In the genomic region with DNA sequence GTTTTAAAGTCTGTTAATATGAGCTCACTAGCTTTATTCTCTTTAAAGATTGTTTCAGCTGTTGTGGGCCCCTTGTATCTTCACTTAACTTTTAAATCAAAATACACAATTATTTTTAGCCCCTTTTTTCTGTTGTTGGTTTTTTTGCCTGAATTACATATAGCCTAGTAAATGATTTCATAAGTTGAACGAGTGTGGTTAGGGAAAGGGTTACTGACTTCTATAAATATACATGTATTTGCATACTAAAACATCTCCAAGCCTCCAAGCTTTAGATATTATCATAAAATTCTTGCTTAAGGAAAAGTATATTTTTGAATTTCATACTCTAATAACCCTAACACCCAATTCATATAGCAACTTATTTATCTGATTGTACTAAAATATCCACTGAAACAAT, we compare ENCODE assay signal across 2 cellular contexts.
TF ChIP-seq lines count a peak whose summit lies in the region.

No MANE protein-coding gene starts in this region.

TF ChIP-seq in GM23338, 12 proteins besides CTCF, POLR2A, EP300 and RAD21 (continued from another document):
- TF ChIP-seq, protein P1, sequence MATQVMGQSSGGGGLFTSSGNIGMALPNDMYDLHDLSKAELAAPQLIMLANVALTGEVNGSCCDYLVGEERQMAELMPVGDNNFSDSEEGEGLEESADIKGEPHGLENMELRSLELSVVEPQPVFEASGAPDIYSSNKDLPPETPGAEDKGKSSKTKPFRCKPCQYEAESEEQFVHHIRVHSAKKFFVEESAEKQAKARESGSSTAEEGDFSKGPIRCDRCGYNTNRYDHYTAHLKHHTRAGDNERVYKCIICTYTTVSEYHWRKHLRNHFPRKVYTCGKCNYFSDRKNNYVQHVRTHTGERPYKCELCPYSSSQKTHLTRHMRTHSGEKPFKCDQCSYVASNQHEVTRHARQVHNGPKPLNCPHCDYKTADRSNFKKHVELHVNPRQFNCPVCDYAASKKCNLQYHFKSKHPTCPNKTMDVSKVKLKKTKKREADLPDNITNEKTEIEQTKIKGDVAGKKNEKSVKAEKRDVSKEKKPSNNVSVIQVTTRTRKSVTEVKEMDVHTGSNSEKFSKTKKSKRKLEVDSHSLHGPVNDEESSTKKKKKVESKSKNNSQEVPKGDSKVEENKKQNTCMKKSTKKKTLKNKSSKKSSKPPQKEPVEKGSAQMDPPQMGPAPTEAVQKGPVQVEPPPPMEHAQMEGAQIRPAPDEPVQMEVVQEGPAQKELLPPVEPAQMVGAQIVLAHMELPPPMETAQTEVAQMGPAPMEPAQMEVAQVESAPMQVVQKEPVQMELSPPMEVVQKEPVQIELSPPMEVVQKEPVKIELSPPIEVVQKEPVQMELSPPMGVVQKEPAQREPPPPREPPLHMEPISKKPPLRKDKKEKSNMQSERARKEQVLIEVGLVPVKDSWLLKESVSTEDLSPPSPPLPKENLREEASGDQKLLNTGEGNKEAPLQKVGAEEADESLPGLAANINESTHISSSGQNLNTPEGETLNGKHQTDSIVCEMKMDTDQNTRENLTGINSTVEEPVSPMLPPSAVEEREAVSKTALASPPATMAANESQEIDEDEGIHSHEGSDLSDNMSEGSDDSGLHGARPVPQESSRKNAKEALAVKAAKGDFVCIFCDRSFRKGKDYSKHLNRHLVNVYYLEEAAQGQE (IDR thresholded peaks at IDR 0.05; ENCODE audit: unreplicated experiment), result no peak
- TF ChIP-seq NANOG (IDR thresholded peaks at IDR 0.05; ENCODE audit: borderline replicate concordance) (no peak), ZNF462 (CRISPR knock-in tag; IDR thresholded peaks at IDR 0.05) (no peak), JUNB (IDR thresholded peaks at IDR 0.05; ENCODE audit: unreplicated experiment) (no peak)

TF ChIP-seq in WTC11, 78 proteins besides CTCF, POLR2A, EP300 and RAD21 (continued from another document):
- TF ChIP-seq, protein P2, sequence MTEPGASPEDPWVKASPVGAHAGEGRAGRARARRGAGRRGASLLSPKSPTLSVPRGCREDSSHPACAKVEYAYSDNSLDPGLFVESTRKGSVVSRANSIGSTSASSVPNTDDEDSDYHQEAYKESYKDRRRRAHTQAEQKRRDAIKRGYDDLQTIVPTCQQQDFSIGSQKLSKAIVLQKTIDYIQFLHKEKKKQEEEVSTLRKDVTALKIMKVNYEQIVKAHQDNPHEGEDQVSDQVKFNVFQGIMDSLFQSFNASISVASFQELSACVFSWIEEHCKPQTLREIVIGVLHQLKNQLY (CRISPR knock-in tag; IDR thresholded peaks at IDR 0.05), result no peak
- TF ChIP-seq, protein P3, sequence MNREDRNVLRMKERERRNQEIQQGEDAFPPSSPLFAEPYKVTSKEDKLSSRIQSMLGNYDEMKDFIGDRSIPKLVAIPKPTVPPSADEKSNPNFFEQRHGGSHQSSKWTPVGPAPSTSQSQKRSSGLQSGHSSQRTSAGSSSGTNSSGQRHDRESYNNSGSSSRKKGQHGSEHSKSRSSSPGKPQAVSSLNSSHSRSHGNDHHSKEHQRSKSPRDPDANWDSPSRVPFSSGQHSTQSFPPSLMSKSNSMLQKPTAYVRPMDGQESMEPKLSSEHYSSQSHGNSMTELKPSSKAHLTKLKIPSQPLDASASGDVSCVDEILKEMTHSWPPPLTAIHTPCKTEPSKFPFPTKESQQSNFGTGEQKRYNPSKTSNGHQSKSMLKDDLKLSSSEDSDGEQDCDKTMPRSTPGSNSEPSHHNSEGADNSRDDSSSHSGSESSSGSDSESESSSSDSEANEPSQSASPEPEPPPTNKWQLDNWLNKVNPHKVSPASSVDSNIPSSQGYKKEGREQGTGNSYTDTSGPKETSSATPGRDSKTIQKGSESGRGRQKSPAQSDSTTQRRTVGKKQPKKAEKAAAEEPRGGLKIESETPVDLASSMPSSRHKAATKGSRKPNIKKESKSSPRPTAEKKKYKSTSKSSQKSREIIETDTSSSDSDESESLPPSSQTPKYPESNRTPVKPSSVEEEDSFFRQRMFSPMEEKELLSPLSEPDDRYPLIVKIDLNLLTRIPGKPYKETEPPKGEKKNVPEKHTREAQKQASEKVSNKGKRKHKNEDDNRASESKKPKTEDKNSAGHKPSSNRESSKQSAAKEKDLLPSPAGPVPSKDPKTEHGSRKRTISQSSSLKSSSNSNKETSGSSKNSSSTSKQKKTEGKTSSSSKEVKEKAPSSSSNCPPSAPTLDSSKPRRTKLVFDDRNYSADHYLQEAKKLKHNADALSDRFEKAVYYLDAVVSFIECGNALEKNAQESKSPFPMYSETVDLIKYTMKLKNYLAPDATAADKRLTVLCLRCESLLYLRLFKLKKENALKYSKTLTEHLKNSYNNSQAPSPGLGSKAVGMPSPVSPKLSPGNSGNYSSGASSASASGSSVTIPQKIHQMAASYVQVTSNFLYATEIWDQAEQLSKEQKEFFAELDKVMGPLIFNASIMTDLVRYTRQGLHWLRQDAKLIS (CRISPR knock-in tag; IDR thresholded peaks at IDR 0.05; ENCODE audit: borderline replicate concordance), result no peak
- TF ChIP-seq NR3C1 (CRISPR knock-in tag; conservative IDR thresholded peaks at IDR 0.05; ENCODE audit: low read depth), result no peak
- TF ChIP-seq ZMAT4 (CRISPR knock-in tag; IDR thresholded peaks at IDR 0.05), result no peak
- TF ChIP-seq, protein P4, sequence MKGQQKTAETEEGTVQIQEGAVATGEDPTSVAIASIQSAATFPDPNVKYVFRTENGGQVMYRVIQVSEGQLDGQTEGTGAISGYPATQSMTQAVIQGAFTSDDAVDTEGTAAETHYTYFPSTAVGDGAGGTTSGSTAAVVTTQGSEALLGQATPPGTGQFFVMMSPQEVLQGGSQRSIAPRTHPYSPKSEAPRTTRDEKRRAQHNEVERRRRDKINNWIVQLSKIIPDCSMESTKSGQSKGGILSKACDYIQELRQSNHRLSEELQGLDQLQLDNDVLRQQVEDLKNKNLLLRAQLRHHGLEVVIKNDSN (CRISPR knock-in tag; IDR thresholded peaks at IDR 0.05), result no peak
- TF ChIP-seq, protein P5, sequence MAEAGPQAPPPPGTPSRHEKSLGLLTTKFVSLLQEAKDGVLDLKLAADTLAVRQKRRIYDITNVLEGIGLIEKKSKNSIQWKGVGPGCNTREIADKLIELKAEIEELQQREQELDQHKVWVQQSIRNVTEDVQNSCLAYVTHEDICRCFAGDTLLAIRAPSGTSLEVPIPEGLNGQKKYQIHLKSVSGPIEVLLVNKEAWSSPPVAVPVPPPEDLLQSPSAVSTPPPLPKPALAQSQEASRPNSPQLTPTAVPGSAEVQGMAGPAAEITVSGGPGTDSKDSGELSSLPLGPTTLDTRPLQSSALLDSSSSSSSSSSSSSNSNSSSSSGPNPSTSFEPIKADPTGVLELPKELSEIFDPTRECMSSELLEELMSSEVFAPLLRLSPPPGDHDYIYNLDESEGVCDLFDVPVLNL (CRISPR knock-in tag; IDR thresholded peaks at IDR 0.05; ENCODE audit: borderline replicate concordance, low read depth), result no peak
- TF ChIP-seq, protein P6, sequence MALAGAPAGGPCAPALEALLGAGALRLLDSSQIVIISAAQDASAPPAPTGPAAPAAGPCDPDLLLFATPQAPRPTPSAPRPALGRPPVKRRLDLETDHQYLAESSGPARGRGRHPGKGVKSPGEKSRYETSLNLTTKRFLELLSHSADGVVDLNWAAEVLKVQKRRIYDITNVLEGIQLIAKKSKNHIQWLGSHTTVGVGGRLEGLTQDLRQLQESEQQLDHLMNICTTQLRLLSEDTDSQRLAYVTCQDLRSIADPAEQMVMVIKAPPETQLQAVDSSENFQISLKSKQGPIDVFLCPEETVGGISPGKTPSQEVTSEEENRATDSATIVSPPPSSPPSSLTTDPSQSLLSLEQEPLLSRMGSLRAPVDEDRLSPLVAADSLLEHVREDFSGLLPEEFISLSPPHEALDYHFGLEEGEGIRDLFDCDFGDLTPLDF (CRISPR knock-in tag; IDR thresholded peaks at IDR 0.05), result no peak
- TF ChIP-seq ZBTB21 (CRISPR knock-in tag; IDR thresholded peaks at IDR 0.05; ENCODE audit: borderline replicate concordance), result no peak
- TF ChIP-seq NFATC4 (CRISPR knock-in tag; IDR thresholded peaks at IDR 0.05), result no peak
- TF ChIP-seq ZBTB43 (CRISPR knock-in tag; IDR thresholded peaks at IDR 0.05), result no peak
- no peak for TF ChIP-seq JAZF1 (CRISPR knock-in tag; IDR thresholded peaks at IDR 0.05)
